31 cellular contexts compared by ENCODE assay signal in the genomic region with DNA sequence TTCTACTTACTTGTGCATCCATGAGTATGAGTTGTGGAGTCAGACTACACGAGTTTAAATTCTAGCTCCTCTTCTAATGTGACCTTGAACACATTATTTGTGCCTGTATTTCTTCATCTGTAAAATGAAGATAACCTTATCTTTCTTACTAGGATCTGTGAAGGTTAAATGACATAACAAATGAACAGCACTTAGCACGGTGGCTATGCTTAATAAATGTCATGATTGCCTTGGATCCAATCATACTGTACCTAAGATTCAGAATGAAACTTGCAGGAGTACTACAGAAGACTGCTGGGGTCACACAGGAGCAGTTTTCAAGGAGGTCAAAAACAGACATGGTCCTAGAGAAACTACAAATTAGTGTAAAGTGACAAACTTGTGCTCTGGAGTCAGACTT. TPM values are rescaled to one million over a fixed set of nuclear protein-coding genes. Genes with fewer than 3 reads are reported as not detected.
DNase-seq lines count a peak whose midpoint lies in the region; ATAC-seq, FAIRE-seq and TF ChIP-seq lines count a peak whose summit lies in the region.
"Had no signal": no experiment of that assay in that cellular context is flagged by ENCODE, and none has a peak within 500 bp of the region (broad histone marks: within the 10 kb centered on the region; RNA-seq: fewer than 3 reads in every experiment).

No MANE protein-coding gene starts in this region.

- peaks cover 35% of the 10 kb centered on the region for H3K27me3 Mint-ChIP-seq in T-helper 17 cell
- H3K27me3 Mint-ChIP-seq in CD8-positive, alpha-beta memory T cell: peaks cover 13 to 44% of the 10 kb centered on the region in 2 donors

- no peak for TF ChIP-seq CTCF in PC-3 (conservative IDR thresholded peaks at IDR 0.05; ENCODE audit: low read depth, low read length)
- TF ChIP-seq CTCF in hepatocyte (IDR thresholded peaks at IDR 0.05; ENCODE audit: poor library complexity): no peak
- no peak for TF ChIP-seq CTCF in lower lobe of right lung (IDR thresholded peaks at IDR 0.05)

- H2AFZ ChIP-seq in PC-3 (ENCODE audit: low read length): no peak overlapping the region
- no peak overlapping the region for H2AFZ ChIP-seq in hepatocyte
- H2AFZ ChIP-seq: GM23248 had no signal

- H4K20me1 ChIP-seq in PC-3 (ENCODE audit: low read length): no peaks in the 10 kb centered on the region
- no peaks in the 10 kb centered on the region for H4K20me1 ChIP-seq in hepatocyte (ENCODE audit: insufficient read depth, poor library complexity, severe bottlenecking)
- H4K20me1 ChIP-seq: BLaER1 treated with 17β-estradiol and CSF1 and Interleukin-3, amounts not matched to agents 10 nM and 100 nM had no signal

- H3K9me2 ChIP-seq in PC-3 (replicated peaks; ENCODE audit: low read length): no peaks in the 10 kb centered on the region
- H3K9me2 ChIP-seq in hepatocyte (replicated peaks; ENCODE audit: insufficient read depth): no peaks in the 10 kb centered on the region

- 0 out of 2 replicates have a peak overlapping the region, but pooled peaks have one; percentile 18 for H3K9ac ChIP-seq in PC-3 (ENCODE audit: low read length)
- H3K9ac ChIP-seq: BLaER1 treated with 17β-estradiol and CSF1 and Interleukin-3, amounts not matched to agents 10 nM and 100 nM; GM23248 had no signal

- peak; percentile 9 for FAIRE-seq in GM12892 (lab: Jason Lieb, UNC)
- FAIRE-seq: A204.1, GM19239, RCC 7860 had no signal

- CTCF ChIA-PET in PC-3 (lab: Charles Lee): no interaction called here
- CTCF ChIA-PET in CD8-positive, alpha-beta memory T cell (lab: Charles Lee): interaction anchor here (1.6 kb wide), 1 partner anchor 10 kb away, joined by 5 read pairs; no protein-coding TSS in a partner anchor

- no peak for TF ChIP-seq POLR2A in GM12892 (IDR thresholded peaks at IDR 0.05; ENCODE audit: low read depth, low read length)

- no peak overlapping the region for H3K27ac Mint-ChIP-seq in T-helper 17 cell
- no peak overlapping the region for H3K27ac Mint-ChIP-seq in CD8-positive, alpha-beta memory T cell
- H3K27ac Mint-ChIP-seq: CD4-positive, alpha-beta T cell; HFFc6 had no signal

- intact Hi-C loops in PC-3 (cut with micrococcal nuclease) (loop anchor here (5.0 kb wide), 1 partner anchor 137 kb away; a partner anchor contains a TSS), lower lobe of right lung (cut with DNase I) (no loop called here)

- H3K36me3 ChIP-seq in PC-3 (ENCODE audit: low read depth, low read length) (no peaks in the 10 kb centered on the region), hepatocyte (replicated peaks; ENCODE audit: insufficient read depth, low read depth) (no peaks in the 10 kb centered on the region), lower lobe of right lung (no peaks in the 10 kb centered on the region)
- H3K36me3 ChIP-seq in CD8-positive, alpha-beta memory T cell (ENCODE audit: insufficient read depth, low read length): no peaks in the 10 kb centered on the region
- H3K36me3 ChIP-seq: BLaER1 treated with 17β-estradiol and CSF1 and Interleukin-3, amounts not matched to agents 10 nM and 100 nM; HAP-1 had no signal

- H3F3A ChIP-seq in PC-3 (ENCODE audit: low read length, unreplicated experiment): peaks cover 6% of the 10 kb centered on the region

- POLR2A ChIA-PET in PC-3 (lab: Charles Lee; ENCODE audit: unreplicated experiment): interaction anchor here (0.6 kb wide), 1 partner anchor 222 kb away, joined by 4 read pairs; no protein-coding TSS in a partner anchor
- POLR2A ChIA-PET in CD8-positive, alpha-beta memory T cell (lab: Charles Lee): no interaction called here

- H3K4me3 ChIP-seq in PC-3 (ENCODE audit: low read length) (no peak overlapping the region), hepatocyte (no peak overlapping the region), lower lobe of right lung (no peak overlapping the region)
- H3K4me3 ChIP-seq in CD8-positive, alpha-beta memory T cell (ENCODE audit: low read length): no peak overlapping the region
- H3K4me3 ChIP-seq: BLaER1 treated with 17β-estradiol and CSF1 and Interleukin-3, amounts not matched to agents 10 nM and 100 nM; GM23248; HAP-1; SK-N-MC had no signal

- H3K27me3 ChIP-seq in PC-3 (ENCODE audit: low read length): no peaks in the 10 kb centered on the region
- no peaks in the 10 kb centered on the region for H3K27me3 ChIP-seq in hepatocyte
- H3K27me3 ChIP-seq in lower lobe of right lung (ENCODE audit: low read depth): no peaks in the 10 kb centered on the region
- H3K27me3 ChIP-seq in CD8-positive, alpha-beta memory T cell (ENCODE audit: insufficient read depth, low read length, poor library complexity, severe bottlenecking): no peaks in the 10 kb centered on the region
- H3K27me3 ChIP-seq: BLaER1 treated with 17β-estradiol and CSF1 and Interleukin-3, amounts not matched to agents 10 nM and 100 nM had no signal

- ATAC-seq in HG02884 (IDR thresholded peaks at IDR 0.05; ENCODE audit: unreplicated experiment): peak; percentile 43
- no peak for ATAC-seq in PC-3
- no peak for ATAC-seq in T-helper 17 cell
- no peak for ATAC-seq in HG03280 (IDR thresholded peaks at IDR 0.05; ENCODE audit: unreplicated experiment)
- no peak for ATAC-seq in lower lobe of right lung

- H3K36me3 Mint-ChIP-seq in T-helper 17 cell (ENCODE audit: low read depth): peaks cover 2% of the 10 kb centered on the region
- H3K36me3 Mint-ChIP-seq in CD8-positive, alpha-beta memory T cell: no peaks in the 10 kb centered on the region

- no peaks in the 10 kb centered on the region for H3K9me3 Mint-ChIP-seq in CD8-positive, alpha-beta memory T cell
- H3K9me3 Mint-ChIP-seq: CD4-positive, alpha-beta T cell; HFFc6 had no signal

- DNase-seq in GM12892 (ENCODE audit: insufficient read length): no peak
- no peak for DNase-seq in PC-3
- no peak for DNase-seq in hepatocyte (ENCODE audit: low spot score)
- no peak for DNase-seq in T-helper 17 cell
- DNase-seq in lower lobe of right lung: no peak
- DNase-seq in CD8-positive, alpha-beta memory T cell: no peak
- DNase-seq: AML-193; CD4-positive, alpha-beta T cell; COR-L47; DMS53; GM23248; HFFc6; KBM-7; MV-4-11; NCI-H1105 treated with DMSO at 0.1 percent for 48 hours; NCI-H146; NCI-H1930; NCI-H2107; NCI-H524; NCI-H82; SIG-M5 had no signal

- H3K4me1 Mint-ChIP-seq in T-helper 17 cell: no peaks in the 10 kb centered on the region
- no peaks in the 10 kb centered on the region for H3K4me1 Mint-ChIP-seq in CD8-positive, alpha-beta memory T cell

- H3K27ac ChIP-seq in PC-3 (ENCODE audit: low read length) (peak overlapping the region; percentile 76; the same call in 1 of the 2 replicates), hepatocyte (peak overlapping the region; percentile 11), lower lobe of right lung (no peak overlapping the region)
- H3K27ac ChIP-seq in CD8-positive, alpha-beta memory T cell (ENCODE audit: low read depth, low read length): no peak overlapping the region
- H3K27ac ChIP-seq: GM23248, SK-N-MC had no signal

- H3K9me3 ChIP-seq in PC-3 (ENCODE audit: low read length) (no peaks in the 10 kb centered on the region), hepatocyte (ENCODE audit: low read depth) (no peaks in the 10 kb centered on the region), T-helper 17 cell (ENCODE audit: control insufficient read depth, low read length, poor library complexity, severe bottlenecking) (no peaks in the 10 kb centered on the region), lower lobe of right lung (no peaks in the 10 kb centered on the region)
- no peaks in the 10 kb centered on the region for H3K9me3 ChIP-seq in CD8-positive, alpha-beta memory T cell (ENCODE audit: low read length)
- H3K9me3 ChIP-seq: HAP-1 had no signal

- H3K4me2 ChIP-seq in PC-3 (ENCODE audit: low read length) (no peak overlapping the region), hepatocyte (no peak overlapping the region)

- peaks cover 28% of the 10 kb centered on the region for H3K4me1 ChIP-seq in PC-3 (ENCODE audit: insufficient read depth, low read length)
- no peaks in the 10 kb centered on the region for H3K4me1 ChIP-seq in hepatocyte (ENCODE audit: insufficient read depth)
- H3K4me1 ChIP-seq in lower lobe of right lung: no peaks in the 10 kb centered on the region
- H3K4me1 ChIP-seq in CD8-positive, alpha-beta memory T cell (ENCODE audit: insufficient read depth, low read length): no peaks in the 10 kb centered on the region

- no peak overlapping the region for H3K4me3 Mint-ChIP-seq in T-helper 17 cell
- no peak overlapping the region for H3K4me3 Mint-ChIP-seq in CD8-positive, alpha-beta memory T cell
- H3K4me3 Mint-ChIP-seq: CD4-positive, alpha-beta T cell; HFFc6 had no signal

- H3K79me2 ChIP-seq in PC-3 (ENCODE audit: low read length) (no peaks in the 10 kb centered on the region), hepatocyte (no peaks in the 10 kb centered on the region)

- 24% methylated on average over 2 of the region's 2 CpGs for WGBS in hepatocyte (ENCODE audit: low lambda C conversion rate, missing lambda C conversion rate)

- no TSS peak for BruUV-seq in PC-3 (replicated peaks; lab: Mats Ljungman, UMichigan)

RNA-seq across cellular contexts. Expression of a gene that starts 22.2 kb away (rescaled TPM):
- 0.95 TPM for polyA plus RNA-seq in GM12892 (2012; ENCODE audit: missing spikeins)
- total RNA-seq in PC-3 (2014; rRNA removed) (3.4 and 9.7 TPM in 2 replicates), hepatocyte (2.5 and 4.7 TPM in 2 replicates), T-helper 17 cell (1 to 10 TPM; 1.5 to 1.8 TPM), lower lobe of right lung (4.6 TPM)
- 15.2 and 22.5 TPM in 2 replicates for polyA plus RNA-seq in hepatocyte
- total RNA-seq in CD8-positive, alpha-beta memory T cell: 1 to 10 TPM; 4.4 to 4.6 TPM
- polyA plus RNA-seq in CD8-positive, alpha-beta memory T cell: 6.8 TPM

RNA-seq across cellular contexts. Expression of a gene that starts 22.2 kb away (rescaled TPM):
- polyA plus RNA-seq in GM12892 (2012; ENCODE audit: missing spikeins): 0.06 TPM
- total RNA-seq in PC-3 (2014; rRNA removed) (8.3 and 8.6 TPM in 2 replicates), hepatocyte (22.4 and 31.5 TPM in 2 replicates), T-helper 17 cell (under 1 TPM; 0.23 to 0.25 TPM), lower lobe of right lung (11.3 TPM)
- polyA plus RNA-seq in hepatocyte: 9.7 and 12.2 TPM in 2 replicates
- total RNA-seq in CD8-positive, alpha-beta memory T cell: under 1 TPM; 0.04 to 0.09 TPM
- not detected for polyA plus RNA-seq in CD8-positive, alpha-beta memory T cell
- total RNA-seq: GM23248; OCI-LY7; T-helper 1 cell treated with Interleukin-12 subunit alpha and Interleukin-12 subunit beta and Interleukin-4 antibody, amounts not matched to agents 30 ng/mL and 1 ng/mL, for 36 hours had no signal
- polyA plus RNA-seq: GM23248 had no signal

Comparison
In these comparisons a context has a peak if more than half of its experiments do, and no peak if none do; other contexts are left out.
1. H3K27ac ChIP-seq: peak in PC-3 (single experiment) and hepatocyte (single experiment); none in lower lobe of right lung (single experiment) and CD8-positive, alpha-beta memory T cell (single experiment).